ENCODE assay signal across 8 cellular contexts in genomic region chr22:23750744-23751440, GRCh38. TPM values are rescaled to one million over a fixed set of nuclear protein-coding genes. Genes with fewer than 3 reads are reported as not detected.
DNase-seq lines count a peak whose midpoint lies in the region; ATAC-seq and TF ChIP-seq lines count a peak whose summit lies in the region.

Gene ZNF70 (minus strand): TSS chr22:23751112. CDS start chr22:23745140, 5,972 bp downstream.

- H3K9me3 ChIP-seq in endodermal cell (ENCODE audit: control insufficient read depth, low read length): no peaks in the 10 kb centered on the region

- no peaks in the 10 kb centered on the region for H3K27me3 ChIP-seq in endodermal cell (ENCODE audit: control insufficient read depth, insufficient read depth, low read length, poor library complexity, severe bottlenecking)

- peak; percentile 69 for TF ChIP-seq POLR2A in GM19099 (IDR thresholded peaks at IDR 0.05; ENCODE audit: extremely low read depth, insufficient read length, low read depth)

- H3K36me3 Mint-ChIP-seq in activated CD8-positive, alpha-beta memory T cell treated with anti-CD3 and anti-CD28 coated beads, Interleukin-2, amount 10 ng/mL, durations not matched to agents 7 days and 5 days: peaks cover 3% of the 10 kb centered on the region
- H3K36me3 Mint-ChIP-seq in endodermal cell (ENCODE audit: low read depth) (peaks cover 5% of the 10 kb centered on the region), mesothelial cell of epicardium (peaks cover 7% of the 10 kb centered on the region)

- peak; percentile 77 for ATAC-seq in HG03521 (IDR thresholded peaks at IDR 0.05; ENCODE audit: unreplicated experiment)
- ATAC-seq in activated CD8-positive, alpha-beta memory T cell treated with anti-CD3 and anti-CD28 coated beads, Interleukin-2, amount 10 ng/mL, durations not matched to agents 7 days and 5 days: peak; percentile 99

- 0 to 2% methylated on average over 8 to 76 of the region's 76 CpGs for WGBS in endodermal cell (ENCODE audit: insufficient coverage in 1 of 2, insufficient read length in 1 of 2), 2 experiments

- H3K4me3 Mint-ChIP-seq in activated CD8-positive, alpha-beta memory T cell treated with anti-CD3 and anti-CD28 coated beads, Interleukin-2, amount 10 ng/mL, durations not matched to agents 7 days and 5 days: peak within 1 kb of the TSS; percentile 78
- H3K4me3 Mint-ChIP-seq in endodermal cell (peak within 1 kb of the TSS; percentile 65), mesothelial cell of epicardium (peak within 1 kb of the TSS; percentile 76)

- peak within 1 kb of the TSS; percentile 83 for H3K27ac ChIP-seq in endodermal cell (ENCODE audit: low read depth, low read length)

- peak within 1 kb of the TSS; percentile 80 for H3K9ac ChIP-seq in endodermal cell (ENCODE audit: extremely low read depth, low read length, poor library complexity, severe bottlenecking)

- H3K9me3 Mint-ChIP-seq in activated CD8-positive, alpha-beta memory T cell treated with anti-CD3 and anti-CD28 coated beads, Interleukin-2, amount 10 ng/mL, durations not matched to agents 7 days and 5 days (ENCODE audit: low read depth): no peaks in the 10 kb centered on the region
- no peaks in the 10 kb centered on the region for H3K9me3 Mint-ChIP-seq in endodermal cell
- H3K9me3 Mint-ChIP-seq in mesothelial cell of epicardium: no peaks in the 10 kb centered on the region

- H3K27ac Mint-ChIP-seq in activated CD8-positive, alpha-beta memory T cell treated with anti-CD3 and anti-CD28 coated beads, Interleukin-2, amount 10 ng/mL, durations not matched to agents 7 days and 5 days: peak within 1 kb of the TSS; percentile 84
- H3K27ac Mint-ChIP-seq in endodermal cell: peak within 1 kb of the TSS; percentile 91
- H3K27ac Mint-ChIP-seq in mesothelial cell of epicardium: peak within 1 kb of the TSS; percentile 96

- TF ChIP-seq CTCF in endodermal cell (conservative IDR thresholded peaks at IDR 0.05): peak; percentile 17
- no peak for TF ChIP-seq CTCF in mesothelial cell of epicardium (IDR thresholded peaks at IDR 0.05; ENCODE audit: unreplicated experiment)

- peak within 1 kb of the TSS; percentile 93 for H3K4me3 ChIP-seq in endodermal cell (ENCODE audit: low read length)

- no peaks in the 10 kb centered on the region for H3K4me1 ChIP-seq in endodermal cell (ENCODE audit: control insufficient read depth, insufficient read depth, low read length)

- CTCF ChIA-PET in activated CD8-positive, alpha-beta memory T cell treated with anti-CD3 and anti-CD28 coated beads, Interleukin-2, amount 10 ng/mL, durations not matched to agents 7 days and 5 days (lab: Charles Lee): interaction anchor here (0.8 to 2.0 kb wide), 4 partner anchors 9 to 37 kb away, joined by 3 to 7 read pairs (median 6); no protein-coding TSS in a partner anchor

- H3K27me3 Mint-ChIP-seq in activated CD8-positive, alpha-beta memory T cell treated with anti-CD3 and anti-CD28 coated beads, Interleukin-2, amount 10 ng/mL, durations not matched to agents 7 days and 5 days: no peaks in the 10 kb centered on the region
- H3K27me3 Mint-ChIP-seq in endodermal cell (ENCODE audit: insufficient read depth): no peaks in the 10 kb centered on the region
- no peaks in the 10 kb centered on the region for H3K27me3 Mint-ChIP-seq in mesothelial cell of epicardium (ENCODE audit: low read depth)

- no peaks in the 10 kb centered on the region for H3K36me3 ChIP-seq in endodermal cell (ENCODE audit: control insufficient read depth, insufficient read depth, low read length)

- H3K4me1 Mint-ChIP-seq in activated CD8-positive, alpha-beta memory T cell treated with anti-CD3 and anti-CD28 coated beads, Interleukin-2, amount 10 ng/mL, durations not matched to agents 7 days and 5 days: peaks cover 19% of the 10 kb centered on the region
- H3K4me1 Mint-ChIP-seq in endodermal cell: peaks cover 10% of the 10 kb centered on the region
- peaks cover 18% of the 10 kb centered on the region for H3K4me1 Mint-ChIP-seq in mesothelial cell of epicardium

- peak; percentile 84 for DNase-seq in Ammon's horn (ENCODE audit: low spot score)
- DNase-seq in NK-92 treated with Interleukin-12 subunit alpha and Interleukin-12 subunit beta, amount 100 ng/mL, for 24 hours (lab: John Stamatoyannopoulos, UW): peak; percentile 68
- DNase-seq in activated CD8-positive, alpha-beta memory T cell treated with anti-CD3 and anti-CD28 coated beads, Interleukin-2, amount 10 ng/mL, durations not matched to agents 7 days and 5 days: peak; percentile 89
- DNase-seq in endodermal cell: peak; percentile 96
- peak; percentile 88 for DNase-seq in mesothelial cell of epicardium (ENCODE audit: low spot score in 2 of 2, unreplicated experiment in 2 of 2)
- peak; percentile 81 to 82 for DNase-seq in stimulated activated CD8-positive, alpha-beta memory T cell treated with anti-CD3 and anti-CD28 coated beads, Interleukin-15, amount 100 ng/mL, for 48 hours (ENCODE audit: low read depth in 2 of 2)

RNA-seq across cellular contexts. Expression of gene ZNF70, which starts in this region (rescaled TPM):
- total RNA-seq in activated CD8-positive, alpha-beta memory T cell treated with anti-CD3 and anti-CD28 coated beads, Interleukin-2, amount 10 ng/mL, durations not matched to agents 7 days and 5 days: 1 to 10 TPM; 2.9 to 3.0 TPM
- total RNA-seq in endodermal cell: 1 to 10 TPM; 4.7 to 5.7 TPM
- 4.4 TPM for polyA plus RNA-seq in endodermal cell (2013, experiment 1 of 2)
- 3.8 TPM for polyA plus RNA-seq in endodermal cell (2013, experiment 2 of 2)
- total RNA-seq in mesothelial cell of epicardium: 17.8 to 18.7 TPM (median 18.2 TPM) in 3 replicates

Comparison
In these comparisons a context has a peak if more than half of its experiments do, and no peak if none do; other contexts are left out.
1. Peak in every context shown above with its lines: DNase-seq, ATAC-seq, H3K4me3 ChIP-seq and H3K27ac ChIP-seq.